In genomic region chr19:1259206-1259872, GRCh38 we compare ENCODE assay signal across 8 cellular contexts. TPM values are rescaled to one million over a fixed set of nuclear protein-coding genes. Genes with fewer than 3 reads are reported as not detected.
DNase-seq lines count a peak whose midpoint lies in the region; ATAC-seq and TF ChIP-seq lines count a peak whose summit lies in the region.

No MANE protein-coding gene starts in this region.

- no peak for TF ChIP-seq CTCF in PC-3 (conservative IDR thresholded peaks at IDR 0.05; ENCODE audit: low read depth, low read length)

- peaks cover 14% of the 10 kb centered on the region for H3F3A ChIP-seq in PC-3 (ENCODE audit: low read length, unreplicated experiment)

- DNase-seq in Daoy (ENCODE audit: low read depth) (peak; percentile 86), HCEC 1CT (peak; percentile 68), PC-3 (peak; percentile 38), cardiac septum (ENCODE audit: low spot score) (peak; percentile 96), renal cortical epithelial cell (ENCODE audit: low read depth) (peak; percentile 65), occipital lobe (lab: John Stamatoyannopoulos, UW) (no peak), middle frontal gyrus (ENCODE audit: extremely low spot score, low spot score) (no peak)
- peak in 3 of 4 experiments; percentile 43 to 66 (median 50) for DNase-seq in activated naive CD4-positive, alpha-beta T cell (lab: John Stamatoyannopoulos, UW)

- peaks cover 39% of the 10 kb centered on the region for H3K4me1 ChIP-seq in PC-3 (ENCODE audit: insufficient read depth, low read length)

- peaks cover 28% of the 10 kb centered on the region for H3K79me2 ChIP-seq in PC-3 (ENCODE audit: low read length)

- peaks cover 26% of the 10 kb centered on the region for H3K36me3 ChIP-seq in PC-3 (ENCODE audit: low read depth, low read length)

- CTCF ChIA-PET in PC-3 (lab: Charles Lee), result no interaction called here

- no peaks in the 10 kb centered on the region for H3K9me3 ChIP-seq in PC-3 (ENCODE audit: low read length)

- ATAC-seq in PC-3, result peak; percentile 25

- POLR2A ChIA-PET in PC-3 (lab: Charles Lee; ENCODE audit: unreplicated experiment), result interaction anchor here (1.1 kb wide), 1 partner anchor 10 kb away, joined by 14 read pairs; the partner anchor contains the start of gene CIRBP

- no peaks in the 10 kb centered on the region for H3K27me3 ChIP-seq in PC-3 (ENCODE audit: low read length)

- peaks cover 3% of the 10 kb centered on the region; the same call in 1 of the 2 replicates for H4K20me1 ChIP-seq in PC-3 (ENCODE audit: low read length)

- peak overlapping the region; percentile 39; the same call in 1 of the 2 replicates for H3K4me2 ChIP-seq in PC-3 (ENCODE audit: low read length)

- BruUV-seq in PC-3 (replicated peaks; lab: Mats Ljungman, UMichigan), result TSS peak; percentile 55

- peak overlapping the region; percentile 45; the same call in 1 of the 2 replicates for H3K9ac ChIP-seq in PC-3 (ENCODE audit: low read length)

- H3K9me2 ChIP-seq in PC-3 (replicated peaks; ENCODE audit: low read length), result no peaks in the 10 kb centered on the region

- intact Hi-C loops in PC-3 (cut with micrococcal nuclease) (no loop called here), cardiac septum (cut with DNase I) (no loop called here)

- no peak overlapping the region for H2AFZ ChIP-seq in PC-3 (ENCODE audit: low read length)

- peak overlapping the region; percentile 82 for H3K27ac ChIP-seq in PC-3 (ENCODE audit: low read length)

- H3K4me3 ChIP-seq in PC-3 (ENCODE audit: low read length), result no peak overlapping the region

RNA-seq across cellular contexts. Expression of gene CIRBP, which starts 9.8 kb away (rescaled TPM):
- total RNA-seq in Daoy (2014; rRNA removed; shearing (Covaris generic)), result 234 and 288 TPM in 2 replicates
- total RNA-seq in PC-3 (2014; rRNA removed) (136 and 197 TPM in 2 replicates), cardiac septum (318 TPM), renal cortical epithelial cell (174 and 314 TPM in 2 replicates), occipital lobe (598 TPM)

RNA-seq across cellular contexts. Expression of gene MIDN, which starts 11.0 kb away (rescaled TPM):
- total RNA-seq in Daoy (2014; rRNA removed; shearing (Covaris generic)), result 8.7 and 14.3 TPM in 2 replicates
- total RNA-seq in PC-3 (2014; rRNA removed) (17.3 and 41.8 TPM in 2 replicates), cardiac septum (97.5 TPM), renal cortical epithelial cell (12.2 and 44.9 TPM in 2 replicates), occipital lobe (15.3 TPM)

RNA-seq across cellular contexts. Expression of gene FAM174C, which starts 16.0 kb away (rescaled TPM):
- 59.0 and 104 TPM in 2 replicates for total RNA-seq in Daoy (2014; rRNA removed; shearing (Covaris generic))
- total RNA-seq in PC-3 (2014; rRNA removed) (110 and 133 TPM in 2 replicates), cardiac septum (20.0 TPM), renal cortical epithelial cell (13.9 and 21.5 TPM in 2 replicates), occipital lobe (6.7 TPM)

RNA-seq across cellular contexts. Expression of gene ATP5F1D, which starts 17.8 kb away (rescaled TPM):
- 41.4 and 82.8 TPM in 2 replicates for total RNA-seq in Daoy (2014; rRNA removed; shearing (Covaris generic))
- 102 and 187 TPM in 2 replicates for total RNA-seq in PC-3 (2014; rRNA removed)
- 486 TPM for total RNA-seq in cardiac septum
- total RNA-seq in renal cortical epithelial cell, result 29.0 and 29.2 TPM in 2 replicates
- 11.9 TPM for total RNA-seq in occipital lobe

RNA-seq across cellular contexts. Expression of gene CBARP, which starts 21.5 kb away (rescaled TPM):
- 0.86 and 1.8 TPM in 2 replicates for total RNA-seq in Daoy (2014; rRNA removed; shearing (Covaris generic))
- 3.3 and 6.3 TPM in 2 replicates for total RNA-seq in PC-3 (2014; rRNA removed)
- total RNA-seq in cardiac septum, result 1.9 TPM
- total RNA-seq in renal cortical epithelial cell, result 0.87 and 4.3 TPM in 2 replicates
- total RNA-seq in occipital lobe, result 6.6 TPM

Comparison
In these comparisons a context has a peak if more than half of its experiments do, and no peak if none do; other contexts are left out.
1. DNase-seq: peak in Daoy (single experiment), HCEC 1CT (single experiment), PC-3 (single experiment), activated naive CD4-positive, alpha-beta T cell (3 of 4), cardiac septum (single experiment) and renal cortical epithelial cell (single experiment); none in occipital lobe (single experiment) and middle frontal gyrus (single experiment).